ENCODE assay signal across 18 cellular contexts in the genomic region with DNA sequence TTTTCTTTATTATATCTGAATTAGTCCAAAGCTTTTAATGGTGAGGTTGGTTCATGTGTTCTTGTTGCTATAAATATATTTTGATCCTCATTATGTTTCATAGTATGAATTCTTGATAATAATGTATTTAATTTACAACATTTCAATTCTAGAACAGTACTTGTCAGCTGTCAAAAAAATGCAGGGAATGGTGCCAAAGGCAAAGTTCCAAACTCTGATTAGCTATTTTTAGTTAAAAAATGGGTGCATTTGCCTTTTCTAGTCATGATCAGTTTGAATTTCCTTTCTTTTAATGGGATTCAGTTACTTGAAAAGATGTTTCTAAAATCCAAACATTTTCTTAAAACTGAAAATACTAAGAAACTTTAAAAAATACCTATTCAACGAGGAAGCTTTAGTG.
"Had no signal": no experiment of that assay in that cellular context is flagged by ENCODE, and none has a peak within 500 bp of the region (broad histone marks: within the 10 kb centered on the region; RNA-seq: fewer than 3 reads in every experiment).

No MANE protein-coding gene starts in this region.

- H3K4me3 Mint-ChIP-seq: activated naive CD4-positive, alpha-beta T cell treated with anti-CD3 and anti-CD28 coated beads, Interleukin-2, amount 10 ng/mL, durations not matched to agents 7 days and 5 days; nephron progenitor cell; stimulated activated naive CD8-positive, alpha-beta T cell treated with anti-CD3 and anti-CD28 coated beads, Interleukin-15, amount 100 ng/mL, for 72 hours; T-cell had no signal

- DNase-seq: activated CD4-positive, alpha-beta T cell treated with anti-CD3 and anti-CD28 coated beads, Interleukin-2, amount 50 U/mL, for 4 hours; activated naive CD4-positive, alpha-beta T cell treated with anti-CD3 and anti-CD28 coated beads, Interleukin-2, amount 10 ng/mL, durations not matched to agents 7 days and 5 days; activated T-cell treated with anti-CD3 and anti-CD28 coated beads for 4 hours; cortex of kidney; effector memory CD4-positive, alpha-beta T cell; left ventricle myocardium superior; nephron progenitor cell; sigmoid colon; stimulated activated CD4-positive, alpha-beta T cell treated with anti-CD3 and anti-CD28 coated beads, Interleukin-1b, Interleukin-23, amount 100 ng/mL, for 48 hours; stimulated activated naive CD8-positive, alpha-beta T cell treated with anti-CD3 and anti-CD28 coated beads, Interleukin-15, amount 100 ng/mL, for 72 hours; T-cell; T-helper 9 cell; thyroid gland had no signal

- H3K27ac ChIP-seq: cardiac muscle cell, gastroesophageal sphincter, prostate gland, vagina had no signal

- H3K27ac Mint-ChIP-seq: activated naive CD4-positive, alpha-beta T cell treated with anti-CD3 and anti-CD28 coated beads, Interleukin-2, amount 10 ng/mL, durations not matched to agents 7 days and 5 days; activated T-helper 2 cell treated with anti-CD3 and anti-CD28 coated beads, Interferon-gamma antibody, Interleukin-2, Interleukin-4, amounts not matched to agents 10 μg/mL and 5 μg/mL and 100 μg/mL, durations not matched to agents 14 hours and 24 hours and 36 hours; stimulated activated naive CD8-positive, alpha-beta T cell treated with anti-CD3 and anti-CD28 coated beads, Interleukin-15, amount 100 ng/mL, for 72 hours; T-cell had no signal

- H3K27me3 ChIP-seq: cardiac muscle cell, gastroesophageal sphincter, sigmoid colon, thyroid gland, vagina had no signal

- H3K9me3 Mint-ChIP-seq: activated naive CD4-positive, alpha-beta T cell treated with anti-CD3 and anti-CD28 coated beads, Interleukin-2, amount 10 ng/mL, durations not matched to agents 7 days and 5 days; activated T-helper 2 cell treated with anti-CD3 and anti-CD28 coated beads, Interferon-gamma antibody, Interleukin-2, Interleukin-4, amounts not matched to agents 10 μg/mL and 5 μg/mL and 100 μg/mL, durations not matched to agents 14 hours and 24 hours and 36 hours; nephron progenitor cell; stimulated activated naive CD8-positive, alpha-beta T cell treated with anti-CD3 and anti-CD28 coated beads, Interleukin-15, amount 100 ng/mL, for 72 hours; T-cell had no signal

- H3K4me1 ChIP-seq: prostate gland, vagina had no signal

- H3K27me3 Mint-ChIP-seq: activated naive CD4-positive, alpha-beta T cell treated with anti-CD3 and anti-CD28 coated beads, Interleukin-2, amount 10 ng/mL, durations not matched to agents 7 days and 5 days; stimulated activated naive CD8-positive, alpha-beta T cell treated with anti-CD3 and anti-CD28 coated beads, Interleukin-15, amount 100 ng/mL, for 72 hours; T-cell had no signal

- H3K9me3 ChIP-seq: gastroesophageal sphincter, prostate gland, sigmoid colon, thyroid gland, vagina had no signal

- H3K36me3 ChIP-seq: prostate gland, thyroid gland, vagina had no signal

- H3K4me3 ChIP-seq: cardiac muscle cell, gastroesophageal sphincter, prostate gland, thyroid gland, vagina had no signal
